1 cellular context compared by ENCODE assay signal in the genomic region with DNA sequence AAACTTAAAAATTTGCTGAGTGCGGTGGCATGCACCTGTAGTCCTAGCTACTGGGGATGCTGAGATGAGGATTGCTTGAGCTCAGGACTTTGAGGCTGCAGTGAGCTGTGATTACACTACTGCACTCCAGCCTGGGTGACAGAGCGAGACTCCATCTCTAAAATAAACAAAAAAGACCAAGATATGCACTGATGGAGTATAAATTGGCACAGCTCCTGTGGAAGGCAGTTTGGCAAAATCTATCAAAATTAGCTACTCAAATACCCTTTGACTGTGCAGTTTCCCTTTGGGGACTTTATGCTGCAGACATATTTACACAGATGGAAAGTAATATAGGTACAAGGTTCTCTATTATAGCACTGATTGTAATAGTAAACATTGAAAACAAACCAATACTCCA.
A peak's percentile ranks its signal among the peaks of the same experiment; 100 is the strongest.
TF ChIP-seq lines count a peak whose summit lies in the region.

No MANE protein-coding gene starts in this region.

TF ChIP-seq in HepG2, 621 proteins besides CTCF, POLR2A, EP300 and RAD21:
- no peak for TF ChIP-seq NKX3-1 (CRISPR knock-in tag; IDR thresholded peaks at IDR 0.05)
- no peak for TF ChIP-seq NCOA5 (CRISPR knock-in tag; IDR thresholded peaks at IDR 0.05)
- TF ChIP-seq, protein P1, sequence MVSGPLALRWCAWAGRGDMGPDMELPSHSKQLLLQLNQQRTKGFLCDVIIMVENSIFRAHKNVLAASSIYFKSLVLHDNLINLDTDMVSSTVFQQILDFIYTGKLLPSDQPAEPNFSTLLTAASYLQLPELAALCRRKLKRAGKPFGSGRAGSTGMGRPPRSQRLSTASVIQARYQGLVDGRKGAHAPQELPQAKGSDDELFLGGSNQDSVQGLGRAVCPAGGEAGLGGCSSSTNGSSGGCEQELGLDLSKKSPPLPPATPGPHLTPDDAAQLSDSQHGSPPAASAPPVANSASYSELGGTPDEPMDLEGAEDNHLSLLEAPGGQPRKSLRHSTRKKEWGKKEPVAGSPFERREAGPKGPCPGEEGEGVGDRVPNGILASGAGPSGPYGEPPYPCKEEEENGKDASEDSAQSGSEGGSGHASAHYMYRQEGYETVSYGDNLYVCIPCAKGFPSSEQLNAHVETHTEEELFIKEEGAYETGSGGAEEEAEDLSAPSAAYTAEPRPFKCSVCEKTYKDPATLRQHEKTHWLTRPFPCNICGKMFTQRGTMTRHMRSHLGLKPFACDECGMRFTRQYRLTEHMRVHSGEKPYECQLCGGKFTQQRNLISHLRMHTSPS (CRISPR knock-in tag; IDR thresholded peaks at IDR 0.05; ENCODE audit: low read depth) = no peak
- TF ChIP-seq MAFF (IDR thresholded peaks at IDR 0.05; ENCODE audit: low read depth, low read length) = 0 out of 2 replicates have a peak, but pooled peaks have one; percentile 28
- TF ChIP-seq ZNF878 (CRISPR knock-in tag; IDR thresholded peaks at IDR 0.05) = no peak
- TF ChIP-seq MAFK (conservative IDR thresholded peaks at IDR 0.05 in 1 of 2, IDR thresholded peaks at IDR 0.05 in 1 of 2; ENCODE audit: low read length in 2 of 2) = peak; percentile 35 to 66; a peak in 3 of 4 replicates
- TF ChIP-seq, protein P2, sequence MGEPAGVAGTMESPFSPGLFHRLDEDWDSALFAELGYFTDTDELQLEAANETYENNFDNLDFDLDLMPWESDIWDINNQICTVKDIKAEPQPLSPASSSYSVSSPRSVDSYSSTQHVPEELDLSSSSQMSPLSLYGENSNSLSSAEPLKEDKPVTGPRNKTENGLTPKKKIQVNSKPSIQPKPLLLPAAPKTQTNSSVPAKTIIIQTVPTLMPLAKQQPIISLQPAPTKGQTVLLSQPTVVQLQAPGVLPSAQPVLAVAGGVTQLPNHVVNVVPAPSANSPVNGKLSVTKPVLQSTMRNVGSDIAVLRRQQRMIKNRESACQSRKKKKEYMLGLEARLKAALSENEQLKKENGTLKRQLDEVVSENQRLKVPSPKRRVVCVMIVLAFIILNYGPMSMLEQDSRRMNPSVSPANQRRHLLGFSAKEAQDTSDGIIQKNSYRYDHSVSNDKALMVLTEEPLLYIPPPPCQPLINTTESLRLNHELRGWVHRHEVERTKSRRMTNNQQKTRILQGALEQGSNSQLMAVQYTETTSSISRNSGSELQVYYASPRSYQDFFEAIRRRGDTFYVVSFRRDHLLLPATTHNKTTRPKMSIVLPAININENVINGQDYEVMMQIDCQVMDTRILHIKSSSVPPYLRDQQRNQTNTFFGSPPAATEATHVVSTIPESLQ (CRISPR knock-in tag; conservative IDR thresholded peaks at IDR 0.05) = no peak
